Comparison of ENCODE assay signal across 12 cellular contexts in genomic region chr1:112502827-112503226, GRCh38. TPM values are rescaled to one million over a fixed set of nuclear protein-coding genes. Genes with fewer than 3 reads are reported as not detected.
DNase-seq lines count a peak whose midpoint lies in the region; ATAC-seq and TF ChIP-seq lines count a peak whose summit lies in the region.
"Had no signal": no experiment of that assay in that cellular context is flagged by ENCODE, and none has a peak within 500 bp of the region (broad histone marks: within the 10 kb centered on the region; RNA-seq: fewer than 3 reads in every experiment).

No MANE protein-coding gene starts in this region.

- ATAC-seq in GM23338 (no peak), aorta (ENCODE audit: low FRiP score) (no peak), HG03565 (IDR thresholded peaks at IDR 0.05; ENCODE audit: unreplicated experiment) (no peak)

- H4K20me1 ChIP-seq in GM23338 (replicated peaks; ENCODE audit: insufficient read depth) = peaks cover 4% of the 10 kb centered on the region; the same call in 1 of the 2 replicates

- H3K36me3 ChIP-seq in GM23338 (ENCODE audit: insufficient read depth) (no peaks in the 10 kb centered on the region), aorta (ENCODE audit: control insufficient read depth in 1 of 2, insufficient read depth in 2 of 2, low read length in 1 of 2) (no peaks in the 10 kb centered on the region)

- H2AFZ ChIP-seq in GM23338 = peak overlapping the region; percentile 96; the same call in 1 of the 2 replicates

- H3K4me1 Mint-ChIP-seq in GM23338 = peaks cover 35% of the 10 kb centered on the region
- H3K4me1 Mint-ChIP-seq in brain = peaks cover 35% of the 10 kb centered on the region

- DNase-seq in AG08395 (ENCODE audit: low spot score) = peak; percentile 44
- DNase-seq in GM23338 (ENCODE audit: low spot score) = no peak
- DNase-seq in midbrain (lab: John Stamatoyannopoulos, UW) = peak; percentile 3
- no peak for DNase-seq in aorta
- no peak for DNase-seq in SW 1271 (lab: John Stamatoyannopoulos, UW)
- DNase-seq in NCI-H187 treated with DMSO at 0.1 percent for 48 hours (lab: John Stamatoyannopoulos, UW) = no peak
- DNase-seq: activated CD4-positive, alpha-beta T cell treated with anti-CD3 and anti-CD28 coated beads for 4 hours; erythroblast; left colon; NCI-H2107 had no signal

- 80 to 85% methylated on average over 2 of the region's 2 CpGs for WGBS in aorta, 2 donors

- no peak overlapping the region for H3K27ac Mint-ChIP-seq in GM23338
- H3K27ac Mint-ChIP-seq in brain = peak overlapping the region in 4 of 5 experiments; percentile 35 to 87 (median 54)

- H3K4me3 Mint-ChIP-seq in GM23338 (peak overlapping the region; percentile 71), brain (peak overlapping the region; percentile 71 to 88 (median 85))

- H3K36me3 Mint-ChIP-seq in GM23338 (ENCODE audit: low read depth) (no peaks in the 10 kb centered on the region; the same call in 2 of the 3 replicates), brain (no peaks in the 10 kb centered on the region)

- H3K79me2 ChIP-seq in GM23338 (replicated peaks; ENCODE audit: insufficient read depth) = no peaks in the 10 kb centered on the region

- peaks cover 88% of the 10 kb centered on the region for H3K27me3 ChIP-seq in GM23338 (ENCODE audit: insufficient read depth)
- no peaks in the 10 kb centered on the region for H3K27me3 ChIP-seq in aorta (ENCODE audit: control insufficient read depth in 1 of 2, insufficient read depth in 2 of 2, low read length in 1 of 2)

- TF ChIP-seq CTCF in GM23338 (conservative IDR thresholded peaks at IDR 0.05; ENCODE audit: low read depth in 2 of 2) = no peak
- TF ChIP-seq CTCF in brain (conservative IDR thresholded peaks at IDR 0.05) = no peak

- peaks cover 26% of the 10 kb centered on the region for H3K4me1 ChIP-seq in GM23338 (ENCODE audit: insufficient read depth)
- no peaks in the 10 kb centered on the region for H3K4me1 ChIP-seq in aorta (ENCODE audit: control insufficient read depth in 1 of 2, insufficient read depth in 2 of 2, low read length in 2 of 2)

- H3F3A ChIP-seq in GM23338 (replicated peaks; ENCODE audit: low read depth) = no peaks in the 10 kb centered on the region

- peak overlapping the region; percentile 80 for H3K4me2 ChIP-seq in GM23338

- intact Hi-C loops in aorta (cut with DNase I) = loop anchor here in 1 of 2 donors (5.0 to 10.0 kb wide), 2 partner anchors 112 to 209 kb away; partner anchors contain the start of genes CAPZA1 and ST7L

- no peak overlapping the region for H3K27ac ChIP-seq in GM23338 (ENCODE audit: low read depth)
- H3K27ac ChIP-seq in aorta (ENCODE audit: low read depth in 1 of 2, low read length in 2 of 2) = no peak overlapping the region

- H3K9me3 Mint-ChIP-seq in GM23338 (no peaks in the 10 kb centered on the region; the same call in 2 of the 3 replicates), brain (no peaks in the 10 kb centered on the region)

- H3K4me3 ChIP-seq in GM23338 = peak overlapping the region; percentile 59
- no peak overlapping the region for H3K4me3 ChIP-seq in aorta (ENCODE audit: low read length in 2 of 2)

- H3K9me2 ChIP-seq in GM23338 (ENCODE audit: insufficient read depth) = no peaks in the 10 kb centered on the region

- peaks cover 57% of the 10 kb centered on the region for H3K27me3 Mint-ChIP-seq in GM23338 (ENCODE audit: insufficient read depth, low read depth, poor library complexity)
- H3K27me3 Mint-ChIP-seq in brain = peaks cover 74% of the 10 kb centered on the region

- H3K9me3 ChIP-seq in aorta (ENCODE audit: control insufficient read depth, low read length) = no peaks in the 10 kb centered on the region

TF ChIP-seq in GM23338, 12 proteins besides CTCF, POLR2A, EP300 and RAD21 (continues in another document):
- no peak for TF ChIP-seq ETS1 (IDR thresholded peaks at IDR 0.05)
- TF ChIP-seq JUNB (IDR thresholded peaks at IDR 0.05; ENCODE audit: unreplicated experiment) = no peak
- no peak for TF ChIP-seq CREB1 (CRISPR knock-in tag; IDR thresholded peaks at IDR 0.05; ENCODE audit: low read depth)
- TF ChIP-seq POLR2AphosphoS5 (IDR thresholded peaks at IDR 0.05; ENCODE audit: low read depth) = no peak
- no peak for TF ChIP-seq ZNF331 (CRISPR knock-in tag; IDR thresholded peaks at IDR 0.05; ENCODE audit: low read depth)
- TF ChIP-seq EZH2phosphoT487 (IDR thresholded peaks at IDR 0.05; ENCODE audit: unreplicated experiment) = no peak
- no peak for TF ChIP-seq ZNF462 (CRISPR knock-in tag; IDR thresholded peaks at IDR 0.05)
- no peak for TF ChIP-seq STAT1 (IDR thresholded peaks at IDR 0.05; ENCODE audit: unreplicated experiment)

RNA-seq across cellular contexts. Expression of gene WNT2B, which starts 5.9 kb away (rescaled TPM):
- total RNA-seq in GM23338 (2014; rRNA removed; shearing (Covaris generic)) = 0.12 and 0.90 TPM in 2 replicates
- polyA plus RNA-seq in GM23338 (2016; fragmentation: Nextera tagmentation; extraction: Ambion mirVana) = 0.37 and 0.50 TPM in 2 replicates
- 0.68 TPM for polyA plus RNA-seq in brain (ENCODE audit: insufficient read depth, low read depth, low replicate concordance)
- 10 to 100 TPM in 1 of 2 donors, 1 to 10 TPM in 1; 5.8 to 15.8 TPM for total RNA-seq in aorta
- polyA plus RNA-seq in aorta = 1 to 10 TPM; 2.5 to 2.8 TPM

Comparison
In these comparisons a context has a peak if more than half of its experiments do, and no peak if none do; other contexts are left out.
1. DNase-seq: peak in AG08395 (single experiment) and midbrain (single experiment); none in GM23338 (single experiment), aorta (0 of 2), SW 1271 (0 of 2) and NCI-H187 treated with DMSO at 0.1 percent for 48 hours (single experiment).